ENCODE assay signal across 17 cellular contexts in the genomic region with DNA sequence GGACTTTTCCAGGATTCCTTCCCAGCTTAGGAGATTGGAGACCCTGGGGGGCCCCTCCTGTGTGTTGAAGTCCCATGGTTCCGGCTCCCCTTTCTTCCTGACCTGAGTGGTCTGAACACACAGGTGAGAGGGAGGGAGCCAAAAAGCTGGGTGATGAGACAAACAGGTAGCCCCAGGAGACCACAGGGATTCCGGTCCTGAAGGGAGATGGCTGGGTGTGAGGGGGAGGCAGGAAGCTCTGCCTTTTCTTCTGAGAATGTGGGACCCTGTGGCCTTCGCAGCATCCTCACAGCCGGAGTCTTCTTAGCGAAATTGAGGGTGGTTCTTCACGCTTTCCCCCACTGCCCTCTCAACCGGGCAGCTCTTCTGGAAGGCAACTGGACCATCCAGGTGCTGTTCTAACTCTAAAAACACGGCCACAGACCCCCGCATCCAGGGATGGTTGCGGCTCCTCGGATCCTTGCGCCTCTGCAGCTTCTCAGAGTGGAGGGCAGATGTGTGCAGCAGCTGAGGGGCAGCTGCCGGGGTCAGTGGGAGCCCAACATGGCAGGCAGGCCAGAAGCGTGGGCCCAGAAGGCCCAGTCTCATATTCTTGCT.
"Had no signal": no experiment of that assay in that cellular context is flagged by ENCODE, and none has a peak within 500 bp of the region (broad histone marks: within the 10 kb centered on the region; RNA-seq: fewer than 3 reads in every experiment).

No MANE protein-coding gene starts in this region.

- H3K27me3 Mint-ChIP-seq: activated CD4-positive, alpha-beta T cell treated with anti-CD3 and anti-CD28 coated beads, Interleukin-2, amount 10 ng/mL, durations not matched to agents 24 days and 14 days; effector memory CD8-positive, alpha-beta T cell had no signal

- ATAC-seq: activated T-cell treated with anti-CD3 and anti-CD28 coated beads, Interleukin-2, amount 50 U/mL, for 72 hours; effector memory CD8-positive, alpha-beta T cell; stimulated activated naive CD8-positive, alpha-beta T cell treated with anti-CD3 and anti-CD28 coated beads, Interleukin-15, Interleukin-2, amounts not matched to agents 100 U/mL and 50 U/mL, for 24 hours; upper lobe of right lung; WTC11 had no signal

- DNase-seq: activated CD4-positive, alpha-beta T cell treated with anti-CD3 and anti-CD28 coated beads, Interleukin-2, amount 10 ng/mL, durations not matched to agents 24 days and 14 days; activated naive CD4-positive, alpha-beta T cell; activated T-cell treated with anti-CD3 and anti-CD28 coated beads, Interleukin-2, amount 50 U/mL, for 72 hours; caudate nucleus; effector memory CD8-positive, alpha-beta T cell; hypothalamus; midbrain; sigmoid colon; stimulated activated CD4-positive, alpha-beta T cell treated with anti-CD3 and anti-CD28 coated beads, Interleukin-12 subunit alpha, Interleukin-12 subunit beta, amount 100 ng/mL, for 4 hours; stimulated activated naive CD8-positive, alpha-beta T cell treated with anti-CD3 and anti-CD28 coated beads, Interleukin-15, Interleukin-2, amounts not matched to agents 100 U/mL and 50 U/mL, for 24 hours; upper lobe of right lung had no signal

- H3K27ac ChIP-seq: coronary artery, neutrophil, sigmoid colon, suprapubic skin, upper lobe of right lung had no signal

- H3K36me3 Mint-ChIP-seq: WTC11 had no signal

- H3K9me3 Mint-ChIP-seq: activated CD4-positive, alpha-beta T cell treated with anti-CD3 and anti-CD28 coated beads, Interleukin-2, amount 10 ng/mL, durations not matched to agents 24 days and 14 days; activated T-cell treated with anti-CD3 and anti-CD28 coated beads, Interleukin-2, amount 50 U/mL, for 72 hours; effector memory CD8-positive, alpha-beta T cell; T-helper 1 cell treated with Interleukin-12 subunit alpha and Interleukin-12 subunit beta and Interleukin-4 antibody, amounts not matched to agents 30 μg/mL and 1 μg/mL, for 36 hours; WTC11 had no signal

- H3K27ac Mint-ChIP-seq: T-helper 1 cell treated with Interleukin-12 subunit alpha and Interleukin-12 subunit beta and Interleukin-4 antibody, amounts not matched to agents 30 μg/mL and 1 μg/mL, for 36 hours; WTC11 had no signal

- H3K27me3 ChIP-seq: sigmoid colon, suprapubic skin, upper lobe of right lung had no signal

- H3K4me3 Mint-ChIP-seq: activated CD4-positive, alpha-beta T cell treated with anti-CD3 and anti-CD28 coated beads, Interleukin-2, amount 10 ng/mL, durations not matched to agents 24 days and 14 days; T-helper 1 cell treated with Interleukin-12 subunit alpha and Interleukin-12 subunit beta and Interleukin-4 antibody, amounts not matched to agents 30 μg/mL and 1 μg/mL, for 36 hours; WTC11 had no signal

- H3K4me3 ChIP-seq: coronary artery, lung, sigmoid colon, suprapubic skin, upper lobe of right lung had no signal

- H3K9me3 ChIP-seq: neutrophil, sigmoid colon, suprapubic skin, upper lobe of right lung had no signal
